Comparison of ENCODE assay signal across 8 cellular contexts in genomic region chr12:103924761-103925641, GRCh38. TPM values are rescaled to one million over a fixed set of nuclear protein-coding genes. Genes with fewer than 3 reads are reported as not detected.
DNase-seq lines count a peak whose midpoint lies in the region; ATAC-seq and TF ChIP-seq lines count a peak whose summit lies in the region.

No MANE protein-coding gene starts in this region.

- peak overlapping the region; percentile 41 for H3K27ac ChIP-seq in smooth muscle cell (ENCODE audit: low read depth)

- peak overlapping the region; percentile 77 to 87 for H3K4me3 Mint-ChIP-seq in activated T-cell treated with anti-CD3 and anti-CD28 coated beads, Interleukin-2, amount 50 U/mL, for 72 hours

- no peak overlapping the region for H3K4me2 ChIP-seq in smooth muscle cell

- H4K20me1 ChIP-seq in smooth muscle cell (ENCODE audit: low read depth) = no peaks in the 10 kb centered on the region

- WGBS in smooth muscle cell (ENCODE audit: low lambda C conversion rate) = 80% methylated on average over 9 of the region's 9 CpGs

- peaks cover 50% of the 10 kb centered on the region for H3K4me1 Mint-ChIP-seq in activated T-cell treated with anti-CD3 and anti-CD28 coated beads, Interleukin-2, amount 50 U/mL, for 72 hours (ENCODE audit: low read depth)

- H3K4me3 ChIP-seq in smooth muscle cell = no peak overlapping the region

- no peaks in the 10 kb centered on the region for H3K27me3 Mint-ChIP-seq in activated T-cell treated with anti-CD3 and anti-CD28 coated beads, Interleukin-2, amount 50 U/mL, for 72 hours (ENCODE audit: low read depth)

- H2AFZ ChIP-seq in smooth muscle cell (ENCODE audit: low read depth) = no peak overlapping the region

- no peak for TF ChIP-seq CTCF in GM13976 (IDR thresholded peaks at IDR 0.05; ENCODE audit: borderline replicate concordance, control extremely low read depth, extremely low read depth, insufficient read depth, missing control alignments)
- no peak for TF ChIP-seq CTCF in smooth muscle cell (IDR thresholded peaks at IDR 0.05; ENCODE audit: borderline replicate concordance, insufficient read depth, poor library complexity, severe bottlenecking)

- peaks cover 5% of the 10 kb centered on the region in 2 donors for H3K36me3 Mint-ChIP-seq in activated T-cell treated with anti-CD3 and anti-CD28 coated beads, Interleukin-2, amount 50 U/mL, for 72 hours (ENCODE audit: insufficient read depth in 2 of 2)

- peaks cover 3% of the 10 kb centered on the region in 2 donors for H3K9me3 Mint-ChIP-seq in activated T-cell treated with anti-CD3 and anti-CD28 coated beads, Interleukin-2, amount 50 U/mL, for 72 hours

- no peaks in the 10 kb centered on the region for H3K79me2 ChIP-seq in smooth muscle cell (ENCODE audit: low read depth)

- in situ Hi-C loops in GM13976 (cut with MboI; ENCODE audit: low sequenced_read_pairs, unreplicated experiment) = no loop called here

- no peaks in the 10 kb centered on the region for H3K9me3 ChIP-seq in smooth muscle cell (replicated peaks; ENCODE audit: low read depth)

- no peaks in the 10 kb centered on the region for H3K27me3 ChIP-seq in smooth muscle cell (ENCODE audit: low read depth)

- H3K4me1 ChIP-seq in smooth muscle cell (ENCODE audit: low read depth) = peaks cover 7% of the 10 kb centered on the region

- H3K9ac ChIP-seq in smooth muscle cell (ENCODE audit: low read depth) = no peak overlapping the region

- H3F3A ChIP-seq in smooth muscle cell (ENCODE audit: low read depth) = no peaks in the 10 kb centered on the region

- peak; percentile 53 for DNase-seq in GM13976 (ENCODE audit: low spot score)
- DNase-seq in LHCN-M2 (ENCODE audit: low read depth) = peak; percentile 95
- DNase-seq in activated T-cell treated with anti-CD3 and anti-CD28 coated beads, Interleukin-2, amount 50 U/mL, for 72 hours = peak; percentile 72 to 75
- no peak for DNase-seq in smooth muscle cell (lab: John Stamatoyannopoulos, UW; ENCODE audit: unreplicated experiment)
- no peak for DNase-seq in hepatic stellate cell (ENCODE audit: low spot score)
- DNase-seq in NCI-H1417 treated with DMSO at 0.1 percent for 48 hours (lab: John Stamatoyannopoulos, UW) = no peak
- DNase-seq in NCI-H1436 (lab: John Stamatoyannopoulos, UW) = no peak

- peak overlapping the region; percentile 91 for H3K27ac Mint-ChIP-seq in activated T-cell treated with anti-CD3 and anti-CD28 coated beads, Interleukin-2, amount 50 U/mL, for 72 hours

- H3K36me3 ChIP-seq in smooth muscle cell (ENCODE audit: low read depth) = no peaks in the 10 kb centered on the region

- peak; percentile 34 for ATAC-seq in GM21619 (IDR thresholded peaks at IDR 0.05; ENCODE audit: unreplicated experiment)
- peak; percentile 50 to 60 for ATAC-seq in activated T-cell treated with anti-CD3 and anti-CD28 coated beads, Interleukin-2, amount 50 U/mL, for 72 hours (replicated peaks in 1 of 2)

RNA-seq across cellular contexts. Expression of gene HSP90B1, which starts 5.2 kb away (rescaled TPM):
- 592 and 624 TPM in 2 replicates for total RNA-seq in LHCN-M2 (2014; rRNA removed)
- 293 TPM for polyA plus RNA-seq in LHCN-M2 (2012)
- total RNA-seq in activated T-cell treated with anti-CD3 and anti-CD28 coated beads, Interleukin-2, amount 50 U/mL, for 72 hours = 100 to 1,000 TPM; 416 to 532 TPM
- 908 and 1,229 TPM in 2 replicates for total RNA-seq in smooth muscle cell
- 836 and 1,047 TPM in 2 replicates for polyA plus RNA-seq in smooth muscle cell

RNA-seq across cellular contexts. Expression of gene TDG, which starts 40.7 kb away (rescaled TPM):
- total RNA-seq in LHCN-M2 (2014; rRNA removed) (16.5 and 18.2 TPM in 2 replicates), smooth muscle cell (61.1 and 61.3 TPM in 2 replicates)
- 7.3 TPM for polyA plus RNA-seq in LHCN-M2 (2012)
- total RNA-seq in activated T-cell treated with anti-CD3 and anti-CD28 coated beads, Interleukin-2, amount 50 U/mL, for 72 hours = 10 to 100 TPM; 24.9 to 28.8 TPM
- polyA plus RNA-seq in smooth muscle cell = 34.5 and 46.1 TPM in 2 replicates

Comparison
In these comparisons a context has a peak if more than half of its experiments do, and no peak if none do; other contexts are left out.
1. DNase-seq: peak in GM13976 (single experiment), LHCN-M2 (single experiment) and activated T-cell treated with anti-CD3 and anti-CD28 coated beads, Interleukin-2, amount 50 U/mL, for 72 hours (2 of 2); none in smooth muscle cell (single experiment), hepatic stellate cell (single experiment), NCI-H1417 treated with DMSO at 0.1 percent for 48 hours (single experiment) and NCI-H1436 (single experiment).